1 cellular context compared by ENCODE assay signal in genomic region chr17:7561028-7561575, GRCh38.
TF ChIP-seq lines count a peak whose summit lies in the region.

No MANE protein-coding gene starts in this region.

TF ChIP-seq in HepG2, 621 proteins besides CTCF, POLR2A, EP300 and RAD21 (continued from another document and continues in another):
- TF ChIP-seq ELF3 (CRISPR knock-in tag; IDR thresholded peaks at IDR 0.05): 0 out of 2 replicates have a peak, but pooled peaks have one; percentile 12
- TF ChIP-seq, protein P1, sequence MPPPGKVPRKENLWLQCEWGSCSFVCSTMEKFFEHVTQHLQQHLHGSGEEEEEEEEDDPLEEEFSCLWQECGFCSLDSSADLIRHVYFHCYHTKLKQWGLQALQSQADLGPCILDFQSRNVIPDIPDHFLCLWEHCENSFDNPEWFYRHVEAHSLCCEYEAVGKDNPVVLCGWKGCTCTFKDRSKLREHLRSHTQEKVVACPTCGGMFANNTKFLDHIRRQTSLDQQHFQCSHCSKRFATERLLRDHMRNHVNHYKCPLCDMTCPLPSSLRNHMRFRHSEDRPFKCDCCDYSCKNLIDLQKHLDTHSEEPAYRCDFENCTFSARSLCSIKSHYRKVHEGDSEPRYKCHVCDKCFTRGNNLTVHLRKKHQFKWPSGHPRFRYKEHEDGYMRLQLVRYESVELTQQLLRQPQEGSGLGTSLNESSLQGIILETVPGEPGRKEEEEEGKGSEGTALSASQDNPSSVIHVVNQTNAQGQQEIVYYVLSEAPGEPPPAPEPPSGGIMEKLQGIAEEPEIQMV (CRISPR knock-in tag; IDR thresholded peaks at IDR 0.05; ENCODE audit: low read depth): no peak
- TF ChIP-seq ZBTB34 (CRISPR knock-in tag; IDR thresholded peaks at IDR 0.05): 0 out of 2 replicates have a peak, but pooled peaks have one; percentile 50
- TF ChIP-seq ZNF547 (CRISPR knock-in tag; IDR thresholded peaks at IDR 0.05): 0 out of 2 replicates have a peak, but pooled peaks have one; percentile 15
- no peak for TF ChIP-seq ADNP (CRISPR knock-in tag; IDR thresholded peaks at IDR 0.05)
- TF ChIP-seq ZNF205 (CRISPR knock-in tag; IDR thresholded peaks at IDR 0.05): no peak
- TF ChIP-seq, protein P2, sequence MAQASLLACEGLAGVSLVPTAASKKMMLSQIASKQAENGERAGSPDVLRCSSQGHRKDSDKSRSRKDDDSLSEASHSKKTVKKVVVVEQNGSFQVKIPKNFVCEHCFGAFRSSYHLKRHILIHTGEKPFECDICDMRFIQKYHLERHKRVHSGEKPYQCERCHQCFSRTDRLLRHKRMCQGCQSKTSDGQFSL (CRISPR knock-in tag; IDR thresholded peaks at IDR 0.05): no peak
- peak; percentile 84 for TF ChIP-seq HIVEP1 (CRISPR knock-in tag; IDR thresholded peaks at IDR 0.05)
- TF ChIP-seq ZBTB7A (CRISPR knock-in tag; IDR thresholded peaks at IDR 0.05): 0 out of 2 replicates have a peak, but pooled peaks have one; percentile 46
- TF ChIP-seq MTF2 (CRISPR knock-in tag; IDR thresholded peaks at IDR 0.05; ENCODE audit: borderline replicate concordance): peak; percentile 22; the same call in 1 of the 2 replicates
- TF ChIP-seq THAP11 (CRISPR knock-in tag; IDR thresholded peaks at IDR 0.05): no peak
- 0 out of 2 replicates have a peak, but pooled peaks have one; percentile 55 for TF ChIP-seq KLF15 (CRISPR knock-in tag; IDR thresholded peaks at IDR 0.05; ENCODE audit: borderline replicate concordance)
- no peak for TF ChIP-seq NAIF1 (CRISPR knock-in tag; IDR thresholded peaks at IDR 0.05; ENCODE audit: borderline replicate concordance)
- no peak for TF ChIP-seq ARID2 (CRISPR knock-in tag; IDR thresholded peaks at IDR 0.05; ENCODE audit: borderline replicate concordance)
- no peak for TF ChIP-seq ZNF33B (CRISPR knock-in tag; IDR thresholded peaks at IDR 0.05)
- TF ChIP-seq KDM1A (CRISPR knock-in tag; IDR thresholded peaks at IDR 0.05): no peak
- TF ChIP-seq SIN3A (IDR thresholded peaks at IDR 0.05; ENCODE audit: borderline replicate concordance, low read depth, low read length): 0 out of 2 replicates have a peak, but pooled peaks have one; percentile 25
- peak; percentile 38 for TF ChIP-seq ZBTB38 (CRISPR knock-in tag; IDR thresholded peaks at IDR 0.05)
- TF ChIP-seq ZSCAN29 (CRISPR knock-in tag; conservative IDR thresholded peaks at IDR 0.05): 0 out of 2 replicates have a peak, but pooled peaks have one; percentile 4
- no peak for TF ChIP-seq CEBPG (CRISPR knock-in tag; IDR thresholded peaks at IDR 0.05)
- no peak; the same call in 1 of the 2 replicates for TF ChIP-seq ZNF768 (CRISPR knock-in tag; IDR thresholded peaks at IDR 0.05)
- TF ChIP-seq HOXA9 (CRISPR knock-in tag; IDR thresholded peaks at IDR 0.05; ENCODE audit: borderline replicate concordance): no peak
- TF ChIP-seq, protein P3, sequence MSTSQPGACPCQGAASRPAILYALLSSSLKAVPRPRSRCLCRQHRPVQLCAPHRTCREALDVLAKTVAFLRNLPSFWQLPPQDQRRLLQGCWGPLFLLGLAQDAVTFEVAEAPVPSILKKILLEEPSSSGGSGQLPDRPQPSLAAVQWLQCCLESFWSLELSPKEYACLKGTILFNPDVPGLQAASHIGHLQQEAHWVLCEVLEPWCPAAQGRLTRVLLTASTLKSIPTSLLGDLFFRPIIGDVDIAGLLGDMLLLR (CRISPR knock-in tag; IDR thresholded peaks at IDR 0.05): peak; percentile 87
- TF ChIP-seq ZNF484 (CRISPR knock-in tag; IDR thresholded peaks at IDR 0.05; ENCODE audit: borderline replicate concordance, low read depth): no peak
- no peak for TF ChIP-seq RARA (CRISPR knock-in tag; IDR thresholded peaks at IDR 0.05)
- TF ChIP-seq PRMT3 (CRISPR knock-in tag; IDR thresholded peaks at IDR 0.05; ENCODE audit: borderline replicate concordance, low read depth): 0 out of 2 replicates have a peak, but pooled peaks have one; percentile 56
- TF ChIP-seq ZNF501 (CRISPR knock-in tag; IDR thresholded peaks at IDR 0.05): peak; percentile 67; the same call in 1 of the 2 replicates
- TF ChIP-seq MATR3 (CRISPR knock-in tag; IDR thresholded peaks at IDR 0.05): no peak
- TF ChIP-seq RXRA (CRISPR knock-in tag; IDR thresholded peaks at IDR 0.05): 0 out of 2 replicates have a peak, but pooled peaks have one; percentile 12
- TF ChIP-seq ARNT (IDR thresholded peaks at IDR 0.05): no peak
- 0 out of 2 replicates have a peak, but pooled peaks have one; percentile 25 for TF ChIP-seq ZIK1 (CRISPR knock-in tag; IDR thresholded peaks at IDR 0.05; ENCODE audit: borderline replicate concordance, low read depth)
- TF ChIP-seq ELF1 (CRISPR knock-in tag; IDR thresholded peaks at IDR 0.05): 0 out of 2 replicates have a peak, but pooled peaks have one; percentile 16
- TF ChIP-seq, protein P4, sequence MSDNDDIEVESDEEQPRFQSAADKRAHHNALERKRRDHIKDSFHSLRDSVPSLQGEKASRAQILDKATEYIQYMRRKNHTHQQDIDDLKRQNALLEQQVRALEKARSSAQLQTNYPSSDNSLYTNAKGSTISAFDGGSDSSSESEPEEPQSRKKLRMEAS (IDR thresholded peaks at IDR 0.05): peak; percentile 27
- 0 out of 2 replicates have a peak, but pooled peaks have one; percentile 25 for TF ChIP-seq MED1 (CRISPR knock-in tag; IDR thresholded peaks at IDR 0.05)
- TF ChIP-seq ZXDC (CRISPR knock-in tag; IDR thresholded peaks at IDR 0.05): 0 out of 2 replicates have a peak, but pooled peaks have one; percentile 22
- peak; percentile 22 for TF ChIP-seq SP2 (CRISPR knock-in tag; IDR thresholded peaks at IDR 0.05)
- TF ChIP-seq ZNF263 (CRISPR knock-in tag; IDR thresholded peaks at IDR 0.05): 0 out of 2 replicates have a peak, but pooled peaks have one; percentile 19
- TF ChIP-seq BCL3 (CRISPR knock-in tag; IDR thresholded peaks at IDR 0.05): peak; percentile 74; the same call in 1 of the 2 replicates
- peak; percentile 27 for TF ChIP-seq ZNF891 (CRISPR knock-in tag; IDR thresholded peaks at IDR 0.05)
- 0 out of 2 replicates have a peak, but pooled peaks have one; percentile 15 for TF ChIP-seq REPIN1 (CRISPR knock-in tag; IDR thresholded peaks at IDR 0.05; ENCODE audit: borderline replicate concordance, low read depth)
- no peak for TF ChIP-seq PRDM15 (CRISPR knock-in tag; IDR thresholded peaks at IDR 0.05)
- TF ChIP-seq ZNF605 (CRISPR knock-in tag; IDR thresholded peaks at IDR 0.05): peak; percentile 43; the same call in 1 of the 2 replicates
- TF ChIP-seq SMAD1 (CRISPR knock-in tag; IDR thresholded peaks at IDR 0.05; ENCODE audit: borderline replicate concordance, low read depth): peak; percentile 65; the same call in 1 of the 2 replicates
- TF ChIP-seq BCL6 (CRISPR knock-in tag; IDR thresholded peaks at IDR 0.05): no peak
- TF ChIP-seq ZSCAN25 (CRISPR knock-in tag; IDR thresholded peaks at IDR 0.05): no peak
- 0 out of 2 replicates have a peak, but pooled peaks have one; percentile 37 for TF ChIP-seq SAFB2 (CRISPR knock-in tag; IDR thresholded peaks at IDR 0.05; ENCODE audit: borderline replicate concordance, low read depth)
- no peak for TF ChIP-seq TCF12 (IDR thresholded peaks at IDR 0.05)
- 0 out of 2 replicates have a peak, but pooled peaks have one; percentile 54 for TF ChIP-seq TCF12 (CRISPR knock-in tag; IDR thresholded peaks at IDR 0.05)
- TF ChIP-seq, protein P5, sequence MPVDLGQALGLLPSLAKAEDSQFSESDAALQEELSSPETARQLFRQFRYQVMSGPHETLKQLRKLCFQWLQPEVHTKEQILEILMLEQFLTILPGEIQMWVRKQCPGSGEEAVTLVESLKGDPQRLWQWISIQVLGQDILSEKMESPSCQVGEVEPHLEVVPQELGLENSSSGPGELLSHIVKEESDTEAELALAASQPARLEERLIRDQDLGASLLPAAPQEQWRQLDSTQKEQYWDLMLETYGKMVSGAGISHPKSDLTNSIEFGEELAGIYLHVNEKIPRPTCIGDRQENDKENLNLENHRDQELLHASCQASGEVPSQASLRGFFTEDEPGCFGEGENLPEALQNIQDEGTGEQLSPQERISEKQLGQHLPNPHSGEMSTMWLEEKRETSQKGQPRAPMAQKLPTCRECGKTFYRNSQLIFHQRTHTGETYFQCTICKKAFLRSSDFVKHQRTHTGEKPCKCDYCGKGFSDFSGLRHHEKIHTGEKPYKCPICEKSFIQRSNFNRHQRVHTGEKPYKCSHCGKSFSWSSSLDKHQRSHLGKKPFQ (CRISPR knock-in tag; IDR thresholded peaks at IDR 0.05; ENCODE audit: insufficient replicate concordance): peak; percentile 5
